19 cellular contexts compared by ENCODE assay signal in genomic region chr2:64931536-64932326, GRCh38.
DNase-seq lines count a peak whose midpoint lies in the region; ATAC-seq, FAIRE-seq and TF ChIP-seq lines count a peak whose summit lies in the region.
"Had no signal": no experiment of that assay in that cellular context is flagged by ENCODE, and none has a peak within 500 bp of the region (broad histone marks: within the 10 kb centered on the region; RNA-seq: fewer than 3 reads in every experiment).

No MANE protein-coding gene starts in this region.

- DNase-seq in stimulated activated naive CD8-positive, alpha-beta T cell treated with anti-CD3 and anti-CD28 coated beads, Interleukin-15, amount 100 ng/mL, for 72 hours, result no peak
- DNase-seq in NCI-H82 treated with DMSO at 0.1 percent for 48 hours (lab: John Stamatoyannopoulos, UW; ENCODE audit: unreplicated experiment), result peak; percentile 48
- DNase-seq in stimulated activated naive B cell treated with anti-CD40 and anti-IgM and Interleukin-4, amounts not matched to agents 10 μg/mL and 1 μg/mL and 100 μg/mL, for 72 hours, result no peak
- no peak for DNase-seq in H54 (ENCODE audit: insufficient read length, low spot score)
- no peak for DNase-seq in NCI-H446 (lab: John Stamatoyannopoulos, UW)
- DNase-seq in hepatic stellate cell (ENCODE audit: low spot score), result no peak
- DNase-seq: 8988T, GDM1, glutamatergic neuron, HFFc6, NCI-H146, SK-N-SH had no signal

- H3K36me3 Mint-ChIP-seq in stimulated activated naive CD8-positive, alpha-beta T cell treated with anti-CD3 and anti-CD28 coated beads, Interleukin-15, Interleukin-2, amounts not matched to agents 100 ng/mL and 50 ng/mL, for 24 hours (ENCODE audit: low read depth), result peaks cover 7% of the 10 kb centered on the region
- H3K36me3 Mint-ChIP-seq in dendritic cell treated with granulocyte-macrophage colony-stimulating factor and Interleukin-4, amounts not matched to agents 40 ng/mL and 50 ng/mL, for 4 days (ENCODE audit: low read depth), result no peaks in the 10 kb centered on the region
- peaks cover 54 to 72% of the 10 kb centered on the region in 2 donors for H3K36me3 Mint-ChIP-seq in stimulated activated naive B cell treated with anti-CD40 and anti-IgM and Interleukin-4, amounts not matched to agents 10 μg/mL and 1 μg/mL and 100 μg/mL, for 72 hours
- H3K36me3 Mint-ChIP-seq: activated naive CD8-positive, alpha-beta T cell had no signal

- peak overlapping the region; percentile 35 for H3K4me3 Mint-ChIP-seq in stimulated activated naive CD8-positive, alpha-beta T cell treated with anti-CD3 and anti-CD28 coated beads, Interleukin-15, Interleukin-2, amounts not matched to agents 100 ng/mL and 50 ng/mL, for 24 hours
- no peak overlapping the region for H3K4me3 Mint-ChIP-seq in stimulated activated naive CD8-positive, alpha-beta T cell treated with anti-CD3 and anti-CD28 coated beads, Interleukin-15, amount 100 ng/mL, for 72 hours
- H3K4me3 Mint-ChIP-seq in dendritic cell treated with granulocyte-macrophage colony-stimulating factor and Interleukin-4, amounts not matched to agents 40 ng/mL and 50 ng/mL, for 4 days, result no peak overlapping the region
- peak overlapping the region; percentile 87 to 89 for H3K4me3 Mint-ChIP-seq in stimulated activated naive B cell treated with anti-CD40 and anti-IgM and Interleukin-4, amounts not matched to agents 10 μg/mL and 1 μg/mL and 100 μg/mL, for 72 hours
- H3K4me3 Mint-ChIP-seq: activated naive CD8-positive, alpha-beta T cell; HFFc6; T-helper 2 cell treated with Interferon-gamma antibody and Interleukin-4, amounts not matched to agents 5 μg/mL and 100 μg/mL, for 36 hours had no signal

- no peak for FAIRE-seq in H54 (lab: Jason Lieb, UNC)
- FAIRE-seq: endothelial cell of umbilical vein, K562 had no signal

- ATAC-seq in stimulated activated naive CD8-positive, alpha-beta T cell treated with anti-CD3 and anti-CD28 coated beads, Interleukin-15, amount 100 ng/mL, for 72 hours, result no peak
- ATAC-seq in stimulated activated naive B cell treated with anti-CD40 and anti-IgM and Interleukin-4, amounts not matched to agents 10 μg/mL and 1 μg/mL and 100 μg/mL, for 72 hours (replicated peaks), result no peak
- ATAC-seq: K562 had no signal

- intact Hi-C loops in dendritic cell treated with granulocyte-macrophage colony-stimulating factor and Interleukin-4, amounts not matched to agents 40 ng/mL and 50 ng/mL, for 4 days (cut with micrococcal nuclease), result no loop called here

- peak overlapping the region; percentile 33 for H3K27ac Mint-ChIP-seq in stimulated activated naive CD8-positive, alpha-beta T cell treated with anti-CD3 and anti-CD28 coated beads, Interleukin-15, Interleukin-2, amounts not matched to agents 100 ng/mL and 50 ng/mL, for 24 hours
- H3K27ac Mint-ChIP-seq in stimulated activated naive CD8-positive, alpha-beta T cell treated with anti-CD3 and anti-CD28 coated beads, Interleukin-15, amount 100 ng/mL, for 72 hours, result no peak overlapping the region
- H3K27ac Mint-ChIP-seq in dendritic cell treated with granulocyte-macrophage colony-stimulating factor and Interleukin-4, amounts not matched to agents 40 ng/mL and 50 ng/mL, for 4 days, result peak overlapping the region; percentile 83
- peak overlapping the region; percentile 97 for H3K27ac Mint-ChIP-seq in stimulated activated naive B cell treated with anti-CD40 and anti-IgM and Interleukin-4, amounts not matched to agents 10 μg/mL and 1 μg/mL and 100 μg/mL, for 72 hours
- H3K27ac Mint-ChIP-seq: activated naive CD8-positive, alpha-beta T cell; HFFc6; progenitor cell of endocrine pancreas; T-helper 2 cell treated with Interferon-gamma antibody and Interleukin-4, amounts not matched to agents 5 μg/mL and 100 μg/mL, for 36 hours had no signal

- H3K9me3 Mint-ChIP-seq in stimulated activated naive CD8-positive, alpha-beta T cell treated with anti-CD3 and anti-CD28 coated beads, Interleukin-15, Interleukin-2, amounts not matched to agents 100 ng/mL and 50 ng/mL, for 24 hours, result peaks cover 3% of the 10 kb centered on the region
- peaks cover 0 to 10% of the 10 kb centered on the region in 2 donors for H3K9me3 Mint-ChIP-seq in stimulated activated naive CD8-positive, alpha-beta T cell treated with anti-CD3 and anti-CD28 coated beads, Interleukin-15, amount 100 ng/mL, for 72 hours
- H3K9me3 Mint-ChIP-seq in dendritic cell treated with granulocyte-macrophage colony-stimulating factor and Interleukin-4, amounts not matched to agents 40 ng/mL and 50 ng/mL, for 4 days, result peaks cover 11% of the 10 kb centered on the region
- peaks cover 14 to 16% of the 10 kb centered on the region in 2 donors for H3K9me3 Mint-ChIP-seq in stimulated activated naive B cell treated with anti-CD40 and anti-IgM and Interleukin-4, amounts not matched to agents 10 μg/mL and 1 μg/mL and 100 μg/mL, for 72 hours

- H3K4me1 Mint-ChIP-seq in stimulated activated naive CD8-positive, alpha-beta T cell treated with anti-CD3 and anti-CD28 coated beads, Interleukin-15, Interleukin-2, amounts not matched to agents 100 ng/mL and 50 ng/mL, for 24 hours (ENCODE audit: low read depth), result peaks cover 28% of the 10 kb centered on the region
- peaks cover 9% of the 10 kb centered on the region for H3K4me1 Mint-ChIP-seq in stimulated activated naive CD8-positive, alpha-beta T cell treated with anti-CD3 and anti-CD28 coated beads, Interleukin-15, amount 100 ng/mL, for 72 hours
- H3K4me1 Mint-ChIP-seq in dendritic cell treated with granulocyte-macrophage colony-stimulating factor and Interleukin-4, amounts not matched to agents 40 ng/mL and 50 ng/mL, for 4 days (ENCODE audit: low read depth), result peaks cover 52% of the 10 kb centered on the region
- peaks cover 46 to 83% of the 10 kb centered on the region in 2 donors for H3K4me1 Mint-ChIP-seq in stimulated activated naive B cell treated with anti-CD40 and anti-IgM and Interleukin-4, amounts not matched to agents 10 μg/mL and 1 μg/mL and 100 μg/mL, for 72 hours

- no peaks in the 10 kb centered on the region for H3K27me3 Mint-ChIP-seq in stimulated activated naive CD8-positive, alpha-beta T cell treated with anti-CD3 and anti-CD28 coated beads, Interleukin-15, Interleukin-2, amounts not matched to agents 100 ng/mL and 50 ng/mL, for 24 hours
- peaks cover 29% of the 10 kb centered on the region for H3K27me3 Mint-ChIP-seq in stimulated activated naive CD8-positive, alpha-beta T cell treated with anti-CD3 and anti-CD28 coated beads, Interleukin-15, amount 100 ng/mL, for 72 hours
- no peaks in the 10 kb centered on the region for H3K27me3 Mint-ChIP-seq in dendritic cell treated with granulocyte-macrophage colony-stimulating factor and Interleukin-4, amounts not matched to agents 40 ng/mL and 50 ng/mL, for 4 days
- no peaks in the 10 kb centered on the region for H3K27me3 Mint-ChIP-seq in stimulated activated naive B cell treated with anti-CD40 and anti-IgM and Interleukin-4, amounts not matched to agents 10 μg/mL and 1 μg/mL and 100 μg/mL, for 72 hours
- H3K27me3 Mint-ChIP-seq: activated naive CD8-positive, alpha-beta T cell had no signal

- no peak for TF ChIP-seq POLR2A in H54 (IDR thresholded peaks at IDR 0.05; ENCODE audit: low read depth, low read length)

Comparison
In these comparisons a context has a peak if more than half of its experiments do, and no peak if none do; other contexts are left out.
1. H3K27ac Mint-ChIP-seq: peak in stimulated activated naive CD8-positive, alpha-beta T cell treated with anti-CD3 and anti-CD28 coated beads, Interleukin-15, Interleukin-2, amounts not matched to agents 100 ng/mL and 50 ng/mL, for 24 hours (single experiment), dendritic cell treated with granulocyte-macrophage colony-stimulating factor and Interleukin-4, amounts not matched to agents 40 ng/mL and 50 ng/mL, for 4 days (single experiment) and stimulated activated naive B cell treated with anti-CD40 and anti-IgM and Interleukin-4, amounts not matched to agents 10 μg/mL and 1 μg/mL and 100 μg/mL, for 72 hours (single experiment); none in stimulated activated naive CD8-positive, alpha-beta T cell treated with anti-CD3 and anti-CD28 coated beads, Interleukin-15, amount 100 ng/mL, for 72 hours (0 of 2).
2. H3K4me3 Mint-ChIP-seq: peak in stimulated activated naive CD8-positive, alpha-beta T cell treated with anti-CD3 and anti-CD28 coated beads, Interleukin-15, Interleukin-2, amounts not matched to agents 100 ng/mL and 50 ng/mL, for 24 hours (single experiment) and stimulated activated naive B cell treated with anti-CD40 and anti-IgM and Interleukin-4, amounts not matched to agents 10 μg/mL and 1 μg/mL and 100 μg/mL, for 72 hours (2 of 2); none in stimulated activated naive CD8-positive, alpha-beta T cell treated with anti-CD3 and anti-CD28 coated beads, Interleukin-15, amount 100 ng/mL, for 72 hours (0 of 2) and dendritic cell treated with granulocyte-macrophage colony-stimulating factor and Interleukin-4, amounts not matched to agents 40 ng/mL and 50 ng/mL, for 4 days (single experiment).